In the genomic region with DNA sequence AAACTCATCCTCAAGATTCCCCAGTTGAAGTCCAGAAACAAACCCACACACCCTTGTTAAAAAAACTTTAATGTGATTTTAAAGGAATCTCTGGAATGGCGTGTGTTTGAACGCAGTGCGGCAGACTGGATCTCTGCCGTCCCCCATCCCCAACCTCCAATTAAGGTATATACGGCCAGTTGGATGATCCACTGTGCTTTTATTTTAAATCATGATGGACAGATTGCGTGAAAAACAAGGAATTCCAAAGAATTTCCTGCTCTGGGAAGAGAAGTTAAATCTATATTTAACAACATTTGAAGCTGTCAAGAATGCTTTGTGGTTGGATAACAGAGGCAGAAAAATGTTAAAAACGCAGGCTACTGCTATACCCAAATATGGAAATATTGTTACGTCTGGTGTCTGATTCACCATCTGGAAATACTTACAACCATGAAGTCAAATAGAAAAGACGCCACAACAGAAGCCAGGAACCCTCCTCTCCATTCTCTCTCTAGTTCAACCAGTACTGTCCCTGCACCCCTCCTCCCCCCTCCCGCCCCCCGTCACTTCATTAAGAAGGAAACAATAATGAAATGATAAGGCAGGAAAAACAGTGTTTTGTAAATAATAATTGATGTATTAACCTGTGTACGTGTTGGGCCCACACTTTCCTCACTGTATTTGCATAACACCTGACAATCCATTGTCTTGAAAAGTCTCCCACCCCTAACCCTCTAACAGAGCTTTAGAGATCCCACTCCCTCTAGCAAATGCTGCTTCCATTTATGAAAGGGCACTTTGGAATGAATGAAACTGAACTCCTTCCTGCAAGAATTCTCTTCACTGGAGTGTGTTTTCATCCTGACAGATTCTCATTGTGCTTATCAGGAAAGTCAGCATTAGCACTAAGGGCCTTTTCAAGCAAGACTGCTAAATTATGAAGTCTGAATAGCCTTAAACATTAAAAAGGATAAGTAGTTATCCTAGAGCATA, we compare ENCODE assay signal across 11 cellular contexts. TPM values are rescaled to one million over a fixed set of nuclear protein-coding genes. Genes with fewer than 3 reads are reported as not detected.
DNase-seq lines count a peak whose midpoint lies in the region; ATAC-seq and TF ChIP-seq lines count a peak whose summit lies in the region.
"Had no signal": no experiment of that assay in that cellular context is flagged by ENCODE, and none has a peak within 500 bp of the region (broad histone marks: within the 10 kb centered on the region; RNA-seq: fewer than 3 reads in every experiment).

No MANE protein-coding gene starts in this region.

- H2BK5ac ChIP-seq in mesendoderm (ENCODE audit: low read length), result no peak overlapping the region

- no peak overlapping the region for H2AK5ac ChIP-seq in mesendoderm (ENCODE audit: low read length)

- H3K4me1 ChIP-seq in heart right ventricle (peaks cover 7 to 63% (median 49%) of the 10 kb centered on the region in 9 donors), mesendoderm (ENCODE audit: control insufficient read depth, low read depth, low read length) (peaks cover 6% of the 10 kb centered on the region), aorta (ENCODE audit: control insufficient read depth in 1 of 2, insufficient read depth in 2 of 2, low read length in 2 of 2) (no peaks in the 10 kb centered on the region)

- intact Hi-C loops in heart right ventricle (cut with DNase I) (loop anchor here in 7 of 10 donors (5.0 to 10.0 kb wide), 7 partner anchors 84 to 301 kb away; partner anchors contain the start of genes DDAH1 (in 3 of the 7) and BCL10 (in 1 of the 7)), Right ventricle myocardium superior (cut with DNase I) (loop anchor here (5.0 kb wide), 1 partner anchor 271 kb away; no protein-coding TSS in a partner anchor), aorta (cut with DNase I) (loop anchor here (5.0 kb wide), 2 partner anchors 171 to 266 kb away; no protein-coding TSS in a partner anchor)

- H3K4me3 ChIP-seq in heart right ventricle (peak overlapping the region in 8 of 10 donors; percentile 57 to 89 (median 74)), coronary artery (peak overlapping the region; percentile 95), mesendoderm (ENCODE audit: low read length) (no peak overlapping the region), aorta (ENCODE audit: low read length in 2 of 2) (peak overlapping the region; percentile 64 to 78)

- no peak overlapping the region for H2BK15ac ChIP-seq in mesendoderm (replicated peaks; ENCODE audit: low read depth)

- peak overlapping the region; percentile 63 for H3K9ac ChIP-seq in mesendoderm (ENCODE audit: low read length)

- H2BK120ac ChIP-seq in mesendoderm (ENCODE audit: low read depth, low read length), result no peak overlapping the region

- TF ChIP-seq CTCF in heart right ventricle (IDR thresholded peaks at IDR 0.05) (no peak), coronary artery (IDR thresholded peaks at IDR 0.05) (no peak)

- peak overlapping the region; percentile 86 for H3K56ac ChIP-seq in mesendoderm (ENCODE audit: low read length)

- no peak overlapping the region for H4K5ac ChIP-seq in mesendoderm (ENCODE audit: low read length)

- no peak for DNase-seq in heart right ventricle
- no peak for DNase-seq in Right ventricle myocardium superior
- no peak for DNase-seq in coronary artery (ENCODE audit: low spot score)
- no peak for DNase-seq in mesendoderm
- no peak for DNase-seq in aorta
- DNase-seq in DMS 273 treated with DMSO at 0.1 percent for 48 hours (lab: John Stamatoyannopoulos, UW), result no peak
- no peak for DNase-seq in stimulated activated CD8-positive, alpha-beta memory T cell treated with anti-CD3 and anti-CD28 coated beads, Interleukin-4, amount 100 ng/mL, for 48 hours
- no peak for DNase-seq in NCI-H187 (lab: John Stamatoyannopoulos, UW)
- DNase-seq: T-helper 9 cell had no signal

- peak overlapping the region; percentile 92 for H3K4me2 ChIP-seq in mesendoderm (ENCODE audit: low read length)

- ATAC-seq in heart right ventricle (peak in 2 of 8 donors; percentile 1 to 4), Right ventricle myocardium superior (ENCODE audit: poor library complexity) (no peak), aorta (ENCODE audit: low FRiP score) (no peak)

- H3K9me3 ChIP-seq in heart right ventricle, result no peaks in the 10 kb centered on the region
- H3K9me3 ChIP-seq in aorta (ENCODE audit: control insufficient read depth, low read length), result no peaks in the 10 kb centered on the region

- 51 to 60% methylated on average over 12 of the region's 12 CpGs for WGBS in heart right ventricle, 2 donors
- WGBS in mesendoderm (ENCODE audit: extremely low coverage, insufficient coverage, low lambda C conversion rate), result no CpG with 5 or more reads among the region's 12 CpGs
- 2 to 3% methylated on average over 12 of the region's 12 CpGs for WGBS in aorta, 2 donors

- no peaks in the 10 kb centered on the region for H3K79me1 ChIP-seq in mesendoderm (ENCODE audit: low read length)

- no peak overlapping the region for H4K8ac ChIP-seq in mesendoderm (ENCODE audit: low read depth, low read length)

- peaks cover 23% of the 10 kb centered on the region for H3K79me2 ChIP-seq in mesendoderm (ENCODE audit: control insufficient read depth, insufficient read depth, low read length)

- H3K18ac ChIP-seq in mesendoderm (ENCODE audit: low read length), result peak overlapping the region; percentile 0

- H3K27ac ChIP-seq in heart right ventricle, result peak overlapping the region; percentile 93 to 100 (median 98)
- peak overlapping the region; percentile 99 for H3K27ac ChIP-seq in coronary artery
- no peak overlapping the region for H3K27ac ChIP-seq in mesendoderm (ENCODE audit: low read depth, low read length)
- H3K27ac ChIP-seq in aorta (ENCODE audit: low read depth in 1 of 2, low read length in 2 of 2), result peak overlapping the region; percentile 96 to 99

- H3K36me3 ChIP-seq in heart right ventricle, result peaks cover 0 to 23% (median 17%) of the 10 kb centered on the region in 9 donors
- peaks cover 8% of the 10 kb centered on the region for H3K36me3 ChIP-seq in mesendoderm (ENCODE audit: control insufficient read depth, insufficient read depth, low read length)
- peaks cover 0 to 5% of the 10 kb centered on the region in 2 donors for H3K36me3 ChIP-seq in aorta (ENCODE audit: control insufficient read depth in 1 of 2, insufficient read depth in 2 of 2, low read length in 1 of 2)

- no peak overlapping the region for H3K4ac ChIP-seq in mesendoderm (ENCODE audit: low read depth, low read length)

- H3K23ac ChIP-seq in mesendoderm (ENCODE audit: low read length), result no peak overlapping the region

- H3K27me3 ChIP-seq in heart right ventricle (peaks cover 0 to 72% (median 0%) of the 10 kb centered on the region in 7 donors), mesendoderm (ENCODE audit: insufficient read depth, low read length, poor library complexity) (no peaks in the 10 kb centered on the region), aorta (ENCODE audit: control insufficient read depth in 1 of 2, insufficient read depth in 2 of 2, low read length in 1 of 2) (no peaks in the 10 kb centered on the region)

RNA-seq across cellular contexts. Expression of gene CCN1, which starts 2.0 kb away (rescaled TPM):
- total RNA-seq in heart right ventricle (1,000 to 10,000 TPM in 1 of 10 donors, 100 to 1,000 TPM in 1, 10 to 100 TPM in 8; 28.3 to 1,074 (median 62.8) TPM), Right ventricle myocardium superior (29.4 TPM), aorta (1,000 to 10,000 TPM in 1 of 2 donors, 100 to 1,000 TPM in 1; 354 to 2,327 TPM)
- polyA plus RNA-seq in heart right ventricle (100 to 1,000 TPM in 1 of 2 donors, 10 to 100 TPM in 1; 27.4 to 157 TPM), aorta (100 to 1,000 TPM in 1 of 2 donors, 10 to 100 TPM in 1; 56.5 to 949 TPM)
- polyA plus RNA-seq in mesendoderm (2013, experiment 1 of 2), result 188 TPM
- polyA plus RNA-seq in mesendoderm (2013, experiment 2 of 2), result 199 TPM
- total RNA-seq: CD4-positive, CD25-positive, alpha-beta regulatory T cell; mononuclear cell had no signal
- polyA plus RNA-seq: CD4-positive, CD25-positive, alpha-beta regulatory T cell had no signal
